Comparison of ENCODE assay signal across 1 cellular context in the genomic region with DNA sequence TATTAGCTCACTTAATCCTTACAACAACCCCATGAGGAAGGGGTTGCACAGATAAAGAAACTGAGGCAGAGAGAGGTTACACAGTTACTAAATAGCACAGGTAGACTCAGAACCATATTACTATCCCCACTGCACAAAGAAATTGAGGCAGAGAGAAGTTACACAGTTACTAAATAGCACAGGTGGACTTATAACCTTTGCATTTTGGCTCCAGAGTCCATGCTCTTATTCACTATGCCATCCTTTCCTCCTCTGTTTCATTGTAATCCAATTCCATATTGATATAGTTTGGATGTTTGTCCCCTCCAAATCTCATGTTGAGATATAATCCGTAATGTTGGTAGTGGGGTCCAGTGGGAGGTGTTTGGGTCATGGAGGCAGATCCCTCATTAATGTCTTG.
TF ChIP-seq lines count a peak whose summit lies in the region.

No MANE protein-coding gene starts in this region.

TF ChIP-seq in A549, 52 proteins besides CTCF, POLR2A, EP300 and RAD21:
- TF ChIP-seq, protein P1, sequence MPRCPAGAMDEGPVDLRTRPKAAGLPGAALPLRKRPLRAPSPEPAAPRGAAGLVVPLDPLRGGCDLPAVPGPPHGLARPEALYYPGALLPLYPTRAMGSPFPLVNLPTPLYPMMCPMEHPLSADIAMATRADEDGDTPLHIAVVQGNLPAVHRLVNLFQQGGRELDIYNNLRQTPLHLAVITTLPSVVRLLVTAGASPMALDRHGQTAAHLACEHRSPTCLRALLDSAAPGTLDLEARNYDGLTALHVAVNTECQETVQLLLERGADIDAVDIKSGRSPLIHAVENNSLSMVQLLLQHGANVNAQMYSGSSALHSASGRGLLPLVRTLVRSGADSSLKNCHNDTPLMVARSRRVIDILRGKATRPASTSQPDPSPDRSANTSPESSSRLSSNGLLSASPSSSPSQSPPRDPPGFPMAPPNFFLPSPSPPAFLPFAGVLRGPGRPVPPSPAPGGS (IDR thresholded peaks at IDR 0.05), result no peak
- TF ChIP-seq NFE2L2 (conservative IDR thresholded peaks at IDR 0.05; ENCODE audit: low read length) (no peak), MAFK (IDR thresholded peaks at IDR 0.05; ENCODE audit: partially characterized antibody) (no peak), CHD4 (IDR thresholded peaks at IDR 0.05; ENCODE audit: borderline replicate concordance) (no peak), POLR2AphosphoS2 (conservative IDR thresholded peaks at IDR 0.05; ENCODE audit: low read length) (no peak), ZNF302 (CRISPR knock-in tag; IDR thresholded peaks at IDR 0.05) (no peak), CHD2 (IDR thresholded peaks at IDR 0.05; ENCODE audit: low read length, partially characterized antibody) (no peak), HOXB13 (CRISPR knock-in tag; IDR thresholded peaks at IDR 0.05; ENCODE audit: low read depth) (no peak), HDAC2 (IDR thresholded peaks at IDR 0.05) (no peak), JUNB (IDR thresholded peaks at IDR 0.05) (no peak), ZSCAN20 (CRISPR knock-in tag; IDR thresholded peaks at IDR 0.05) (no peak)
- TF ChIP-seq, protein P2, sequence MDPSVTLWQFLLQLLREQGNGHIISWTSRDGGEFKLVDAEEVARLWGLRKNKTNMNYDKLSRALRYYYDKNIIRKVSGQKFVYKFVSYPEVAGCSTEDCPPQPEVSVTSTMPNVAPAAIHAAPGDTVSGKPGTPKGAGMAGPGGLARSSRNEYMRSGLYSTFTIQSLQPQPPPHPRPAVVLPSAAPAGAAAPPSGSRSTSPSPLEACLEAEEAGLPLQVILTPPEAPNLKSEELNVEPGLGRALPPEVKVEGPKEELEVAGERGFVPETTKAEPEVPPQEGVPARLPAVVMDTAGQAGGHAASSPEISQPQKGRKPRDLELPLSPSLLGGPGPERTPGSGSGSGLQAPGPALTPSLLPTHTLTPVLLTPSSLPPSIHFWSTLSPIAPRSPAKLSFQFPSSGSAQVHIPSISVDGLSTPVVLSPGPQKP (IDR thresholded peaks at IDR 0.05; ENCODE audit: low read depth, low read length), result no peak
- TF ChIP-seq, protein P3, sequence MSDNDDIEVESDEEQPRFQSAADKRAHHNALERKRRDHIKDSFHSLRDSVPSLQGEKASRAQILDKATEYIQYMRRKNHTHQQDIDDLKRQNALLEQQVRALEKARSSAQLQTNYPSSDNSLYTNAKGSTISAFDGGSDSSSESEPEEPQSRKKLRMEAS (IDR thresholded peaks at IDR 0.05), result no peak
